8 cellular contexts compared by ENCODE assay signal in the genomic region with DNA sequence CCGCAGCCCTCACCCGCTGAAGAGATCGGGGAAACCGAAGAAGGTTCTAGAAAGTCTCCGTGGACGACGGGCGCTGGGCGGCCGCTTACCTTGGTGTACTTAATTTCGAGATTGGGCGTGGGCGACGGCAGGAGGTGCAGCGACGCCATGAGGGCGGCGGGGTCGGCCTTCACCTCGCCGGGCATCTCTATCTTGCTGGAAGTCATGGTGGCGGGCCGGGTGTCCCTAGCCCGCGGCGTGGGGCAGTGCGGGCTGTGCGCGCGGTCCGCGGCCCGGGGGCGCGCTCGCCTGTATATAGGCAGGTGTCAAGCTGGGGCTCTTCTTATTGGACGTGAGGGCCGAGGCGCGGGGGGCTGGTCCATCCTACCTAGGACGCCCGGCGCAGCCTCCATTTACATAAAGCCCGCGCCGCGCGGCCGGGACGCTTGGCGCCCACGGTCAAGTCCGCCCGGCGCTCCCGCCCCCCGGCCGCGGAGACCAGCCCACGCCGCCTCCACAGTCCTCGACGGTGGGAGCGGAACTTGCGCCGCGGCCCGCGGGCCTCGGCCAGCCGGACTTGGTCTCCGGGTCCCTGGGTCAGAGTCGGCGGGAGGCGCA. TPM values are rescaled to one million over a fixed set of nuclear protein-coding genes. Genes with fewer than 3 reads are reported as not detected.
A peak's percentile ranks its signal among the peaks of the same experiment; 100 is the strongest.
DNase-seq lines count a peak whose midpoint lies in the region; ATAC-seq lines count a peak whose summit lies in the region.

Gene ALDH1A2 (minus strand): TSS at position 267 of the 597 bp plus-strand sequence. CDS start 61 bp downstream, at position 206.

- H3K9me3 ChIP-seq in subcutaneous abdominal adipose tissue (ENCODE audit: control insufficient read depth in 5 of 5, low read length in 5 of 5), result no peaks in the 10 kb centered on the region

- H3K4me3 ChIP-seq in subcutaneous abdominal adipose tissue (ENCODE audit: low read depth in 1 of 5, low read length in 5 of 5), result peak within 1 kb of the TSS in 4 of 5 donors; percentile 49 to 65 (median 59)

- peak within 1 kb of the TSS in 2 of 5 donors; percentile 41 to 43 for H3K9ac ChIP-seq in subcutaneous abdominal adipose tissue (ENCODE audit: low read length in 5 of 5)

- no peak for ATAC-seq in GM19324 (IDR thresholded peaks at IDR 0.05; ENCODE audit: low FRiP score, unreplicated experiment)
- no peak for ATAC-seq in GM18873 (IDR thresholded peaks at IDR 0.05; ENCODE audit: low FRiP score, unreplicated experiment)
- ATAC-seq in GM21529 (IDR thresholded peaks at IDR 0.05; ENCODE audit: unreplicated experiment), result no peak

- no peaks in the 10 kb centered on the region for H3K36me3 ChIP-seq in subcutaneous abdominal adipose tissue (ENCODE audit: control insufficient read depth in 5 of 5, insufficient read depth in 5 of 5, low read length in 5 of 5)

- peaks cover 0 to 18% (median 6%) of the 10 kb centered on the region in 5 donors for H3K4me1 ChIP-seq in subcutaneous abdominal adipose tissue (ENCODE audit: control insufficient read depth in 5 of 5, insufficient read depth in 5 of 5, low read length in 5 of 5)

- peak; percentile 5 for DNase-seq in stimulated activated CD4-positive, alpha-beta T cell treated with anti-CD3 and anti-CD28 coated beads, Interleukin-12 subunit alpha, Interleukin-12 subunit beta, amount 100 ng/mL, for 4 hours
- no peak for DNase-seq in stimulated activated CD4-positive, alpha-beta T cell treated with anti-CD3 and anti-CD28 coated beads, Interleukin-4, amount 100 ng/mL, for 24 hours
- DNase-seq in dermis blood vessel endothelial cell (no peak), lung microvascular endothelial cell (ENCODE audit: low read depth in 2 of 2) (peak in 1 of 2 donors; percentile 82)

- peak within 1 kb of the TSS; percentile 31 for H3K27ac ChIP-seq in subcutaneous abdominal adipose tissue (ENCODE audit: low read depth, low read length)

- H3K27me3 ChIP-seq in subcutaneous abdominal adipose tissue (ENCODE audit: control insufficient read depth in 5 of 5, insufficient read depth in 4 of 5, low read length in 5 of 5), result peaks cover 24 to 59% (median 38%) of the 10 kb centered on the region in 5 donors

RNA-seq across cellular contexts. Expression of gene ALDH1A2, which starts in this region (rescaled TPM):
- total RNA-seq in dermis blood vessel endothelial cell (29.4 and 70.9 TPM in 2 replicates), lung microvascular endothelial cell (24.6 and 34.5 TPM in 2 replicates)
